ENCODE assay signal across 12 cellular contexts in the genomic region with DNA sequence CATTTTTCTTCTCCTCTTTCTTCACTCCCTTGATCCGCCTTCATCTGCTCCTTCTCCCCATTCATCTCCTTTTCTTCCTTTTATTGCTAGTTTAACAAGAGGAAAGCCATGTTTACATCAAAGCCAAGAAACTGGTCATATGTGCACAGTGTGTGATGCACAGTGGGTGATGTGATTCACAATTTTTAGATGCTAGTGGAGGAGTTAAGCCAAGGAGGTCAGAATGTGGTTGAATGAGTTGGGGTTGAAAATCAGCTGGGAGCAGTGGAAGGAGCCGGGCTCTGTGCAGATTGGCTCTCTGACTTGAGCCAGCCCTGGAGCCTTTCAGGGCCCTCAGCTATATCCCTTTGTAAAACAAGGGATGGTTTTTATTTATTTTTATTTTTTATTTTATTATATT.
"Had no signal": no experiment of that assay in that cellular context is flagged by ENCODE, and none has a peak within 500 bp of the region (broad histone marks: within the 10 kb centered on the region; RNA-seq: fewer than 3 reads in every experiment).

No MANE protein-coding gene starts in this region.

- H3K36me3 ChIP-seq: cardiac muscle cell, right lobe of liver, thyroid gland had no signal

- H3K4me1 ChIP-seq: right lobe of liver, thyroid gland had no signal

- DNase-seq: activated CD4-positive, CD25-positive, alpha-beta regulatory T cell treated with anti-CD3 and anti-CD28 coated beads, Interleukin-2, amount 50 U/mL, for 72 hours; activated naive CD4-positive, alpha-beta T cell; activated naive CD8-positive, alpha-beta T cell treated with anti-CD3 and anti-CD28 coated beads, Interleukin-2, amount 10 ng/mL, durations not matched to agents 7 days and 5 days; anterior cingulate cortex; dorsolateral prefrontal cortex; erythroblast; foreskin melanocyte; right lobe of liver; stimulated activated CD4-positive, alpha-beta T cell treated with anti-CD3 and anti-CD28 coated beads, Interleukin-12 subunit alpha, Interleukin-12 subunit beta, amount 100 ng/mL, for 4 hours; stimulated activated CD4-positive, alpha-beta T cell treated with anti-CD3 and anti-CD28 coated beads, Interleukin-2, amount 100 ng/mL, for 24 hours; thyroid gland had no signal

- H3K27me3 ChIP-seq: cardiac muscle cell, dorsolateral prefrontal cortex, right lobe of liver, thyroid gland had no signal

- H3K9me3 ChIP-seq: right lobe of liver, thyroid gland had no signal

- H3K4me3 Mint-ChIP-seq: activated naive CD8-positive, alpha-beta T cell treated with anti-CD3 and anti-CD28 coated beads, Interleukin-2, amount 10 ng/mL, durations not matched to agents 7 days and 5 days had no signal

- H3K4me3 ChIP-seq: cardiac muscle cell, dorsolateral prefrontal cortex, right lobe of liver, thyroid gland had no signal

- H3K27ac Mint-ChIP-seq: activated naive CD8-positive, alpha-beta T cell treated with anti-CD3 and anti-CD28 coated beads, Interleukin-2, amount 10 ng/mL, durations not matched to agents 7 days and 5 days had no signal

- H3K27ac ChIP-seq: cardiac muscle cell, dorsolateral prefrontal cortex, right lobe of liver, thyroid gland had no signal
